In the genomic region with DNA sequence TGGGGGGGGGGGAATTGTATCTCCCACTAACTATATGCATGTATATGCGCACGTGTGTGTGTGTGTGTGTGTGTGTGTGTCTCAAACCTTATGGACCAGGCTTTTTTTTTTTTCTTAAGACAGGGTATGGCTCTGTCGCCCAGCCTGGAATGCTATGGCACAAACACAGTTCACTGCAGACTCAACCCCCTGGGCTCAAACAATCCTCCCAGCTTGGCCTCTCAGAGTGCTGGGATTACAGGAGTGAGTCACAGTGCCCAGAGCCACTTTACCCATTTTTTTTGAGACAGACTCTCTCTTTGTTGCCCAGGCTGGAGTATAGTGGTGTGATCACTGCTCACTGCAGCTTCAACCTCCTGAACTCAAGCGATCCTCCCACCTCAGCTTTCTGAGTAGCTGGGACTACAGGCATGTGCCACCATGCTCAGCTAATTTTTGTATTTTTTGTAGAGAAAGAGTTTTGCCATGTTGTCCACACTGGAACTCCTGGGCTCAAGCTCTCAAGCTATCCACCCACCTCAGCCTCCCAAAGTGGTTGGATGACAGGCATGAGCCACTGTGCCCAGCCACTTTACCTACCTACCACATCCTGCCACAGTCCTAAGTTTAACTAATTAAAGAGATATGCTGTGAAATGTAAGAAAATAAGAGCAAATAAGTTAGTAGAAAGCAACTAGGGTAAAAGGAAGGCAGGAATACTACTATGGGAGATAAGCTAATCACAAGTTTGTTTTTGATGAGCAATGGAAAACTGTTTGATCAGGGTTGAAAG, we compare ENCODE assay signal across 8 cellular contexts. TPM values are rescaled to one million over a fixed set of nuclear protein-coding genes. Genes with fewer than 3 reads are reported as not detected.
A peak's percentile ranks its signal among the peaks of the same experiment; 100 is the strongest.
DNase-seq lines count a peak whose midpoint lies in the region; ATAC-seq, FAIRE-seq and TF ChIP-seq lines count a peak whose summit lies in the region.

No MANE protein-coding gene starts in this region.

- H3K27ac ChIP-seq in keratinocyte (ENCODE audit: control insufficient read depth, insufficient read depth, low read length): peak overlapping the region; percentile 89
- H3K27ac ChIP-seq in uterus: peak overlapping the region; percentile 97 to 99

- H3K27me3 ChIP-seq in keratinocyte (ENCODE audit: control insufficient read depth, extremely low read depth, insufficient read depth, low read length) (no peaks in the 10 kb centered on the region), uterus (no peaks in the 10 kb centered on the region)

- H3K4me3 ChIP-seq in keratinocyte (ENCODE audit: control insufficient read depth in 2 of 3, extremely low read depth in 1 of 3, insufficient read depth in 2 of 3, low read depth in 1 of 3, low read length in 3 of 3) (peak overlapping the region in 2 of 3 experiments; percentile 83 to 94), uterus (no peak overlapping the region)

- H3K9me3 ChIP-seq in keratinocyte (ENCODE audit: control insufficient read depth, low read depth, low read length) (no peaks in the 10 kb centered on the region), uterus (no peaks in the 10 kb centered on the region)

- H3K27me3 Mint-ChIP-seq in activated T-helper 1 cell treated with anti-CD3 and anti-CD28 coated beads, Interleukin-12 subunit alpha, Interleukin-12 subunit beta, Interleukin-2, Interleukin-4 antibody, amounts not matched to agents 30 ng/mL and 10 ng/mL and 1 ng/mL, durations not matched to agents 14 hours and 24 hours and 36 hours (ENCODE audit: insufficient read depth): no peaks in the 10 kb centered on the region

- H3K36me3 ChIP-seq in keratinocyte (ENCODE audit: control insufficient read depth in 2 of 2, extremely low read depth in 1 of 2, insufficient read depth in 2 of 2, low read length in 2 of 2) (peaks cover 0 to 4% of the 10 kb centered on the region in 2 experiments), uterus (no peaks in the 10 kb centered on the region)

- H3K9ac ChIP-seq in keratinocyte (ENCODE audit: control insufficient read depth, extremely low read depth, insufficient read depth, low read length): peak overlapping the region; percentile 92

- dilution Hi-C loops in keratinocyte (cut with MboI; ENCODE audit: extremely low pct_ligation_motif_present, low sequenced_read_pairs): no loop called here

- FAIRE-seq in keratinocyte (lab: Jason Lieb, UNC): peak; percentile 87

- peak; percentile 8 for DNase-seq in stimulated activated CD4-positive, alpha-beta T cell treated with anti-CD3 and anti-CD28 coated beads, Interleukin-4, amount 100 ng/mL, for 24 hours
- no peak for DNase-seq in stimulated activated CD4-positive, alpha-beta T cell treated with anti-CD3 and anti-CD28 coated beads, Interleukin-4, amount 100 ng/mL, for 1 hour
- no peak for DNase-seq in activated T-helper 1 cell treated with anti-CD3 and anti-CD28 coated beads, Interleukin-12 subunit alpha, Interleukin-12 subunit beta, Interleukin-2, Interleukin-4 antibody, amounts not matched to agents 30 ng/mL and 10 ng/mL and 1 ng/mL, durations not matched to agents 14 hours and 24 hours and 36 hours (ENCODE audit: low spot score)
- DNase-seq in keratinocyte (ENCODE audit: low read depth, low spot score): no peak
- DNase-seq in uterus: no peak
- no peak for DNase-seq in putamen (ENCODE audit: low spot score)
- DNase-seq in GDM1 (lab: John Stamatoyannopoulos, UW): no peak

- intact Hi-C loops in activated T-helper 1 cell treated with anti-CD3 and anti-CD28 coated beads, Interleukin-12 subunit alpha, Interleukin-12 subunit beta, Interleukin-2, Interleukin-4 antibody, amounts not matched to agents 30 ng/mL and 10 ng/mL and 1 ng/mL, durations not matched to agents 14 hours and 24 hours and 36 hours (cut with micrococcal nuclease): loop anchor here (5.0 to 10.0 kb wide), 6 partner anchors 149 to 1741 kb away; a partner anchor contains a TSS
- intact Hi-C loops in uterus (cut with DNase I; ENCODE audit: low total_unique reads): loop anchor here (10.0 kb wide), 1 partner anchor 76 kb away; a partner anchor contains a TSS

- H3K4me2 ChIP-seq in keratinocyte (ENCODE audit: control insufficient read depth, extremely low read depth, insufficient read depth, low read depth, low read length): peak overlapping the region; percentile 77

- TF ChIP-seq CTCF in keratinocyte (optimal IDR thresholded peaks at IDR 0.05 in 1 of 3, IDR thresholded peaks at IDR 0.05 in 1 of 3, conservative IDR thresholded peaks at IDR 0.05 in 1 of 3; ENCODE audit: extremely low read depth in 1 of 3, insufficient read depth in 2 of 3, low read length in 3 of 3) (no peak), uterus (IDR thresholded peaks at IDR 0.05) (no peak)

- H4K20me1 ChIP-seq in keratinocyte (ENCODE audit: control insufficient read depth, extremely low read depth, insufficient read depth, low read length): no peaks in the 10 kb centered on the region

- peak overlapping the region; percentile 97 for H3K27ac Mint-ChIP-seq in activated T-helper 1 cell treated with anti-CD3 and anti-CD28 coated beads, Interleukin-12 subunit alpha, Interleukin-12 subunit beta, Interleukin-2, Interleukin-4 antibody, amounts not matched to agents 30 ng/mL and 10 ng/mL and 1 ng/mL, durations not matched to agents 14 hours and 24 hours and 36 hours

- peaks cover 20% of the 10 kb centered on the region for H3K4me1 ChIP-seq in keratinocyte (ENCODE audit: control insufficient read depth, extremely low read depth, insufficient read depth, low read length)
- peaks cover 6 to 7% of the 10 kb centered on the region in 2 donors for H3K4me1 ChIP-seq in uterus

- no peak overlapping the region for H2AFZ ChIP-seq in keratinocyte (ENCODE audit: control insufficient read depth, low read length)

- H3K36me3 Mint-ChIP-seq in activated T-helper 1 cell treated with anti-CD3 and anti-CD28 coated beads, Interleukin-12 subunit alpha, Interleukin-12 subunit beta, Interleukin-2, Interleukin-4 antibody, amounts not matched to agents 30 ng/mL and 10 ng/mL and 1 ng/mL, durations not matched to agents 14 hours and 24 hours and 36 hours (ENCODE audit: low read depth): peaks cover 23% of the 10 kb centered on the region

- H3K79me2 ChIP-seq in keratinocyte (ENCODE audit: control insufficient read depth, insufficient read depth, low read length): peaks cover 52% of the 10 kb centered on the region

- peaks cover 37% of the 10 kb centered on the region for H3K4me1 Mint-ChIP-seq in activated T-helper 1 cell treated with anti-CD3 and anti-CD28 coated beads, Interleukin-12 subunit alpha, Interleukin-12 subunit beta, Interleukin-2, Interleukin-4 antibody, amounts not matched to agents 30 ng/mL and 10 ng/mL and 1 ng/mL, durations not matched to agents 14 hours and 24 hours and 36 hours (ENCODE audit: low read depth)

- H3K4me3 Mint-ChIP-seq in activated T-helper 1 cell treated with anti-CD3 and anti-CD28 coated beads, Interleukin-12 subunit alpha, Interleukin-12 subunit beta, Interleukin-2, Interleukin-4 antibody, amounts not matched to agents 30 ng/mL and 10 ng/mL and 1 ng/mL, durations not matched to agents 14 hours and 24 hours and 36 hours: peak overlapping the region; percentile 99

- no peaks in the 10 kb centered on the region for H3K9me1 ChIP-seq in keratinocyte (ENCODE audit: control insufficient read depth, extremely low read depth, insufficient read depth, low read length)

- ATAC-seq in GM19328 (IDR thresholded peaks at IDR 0.05; ENCODE audit: unreplicated experiment): no peak

- H3K9me3 Mint-ChIP-seq in activated T-helper 1 cell treated with anti-CD3 and anti-CD28 coated beads, Interleukin-12 subunit alpha, Interleukin-12 subunit beta, Interleukin-2, Interleukin-4 antibody, amounts not matched to agents 30 ng/mL and 10 ng/mL and 1 ng/mL, durations not matched to agents 14 hours and 24 hours and 36 hours: peaks cover 6% of the 10 kb centered on the region

- TF ChIP-seq POLR2A in uterus (IDR thresholded peaks at IDR 0.05): no peak

RNA-seq across cellular contexts. Expression of a gene that starts 2.4 kb away (rescaled TPM):
- total RNA-seq in activated T-helper 1 cell treated with anti-CD3 and anti-CD28 coated beads, Interleukin-12 subunit alpha, Interleukin-12 subunit beta, Interleukin-2, Interleukin-4 antibody, amounts not matched to agents 30 ng/mL and 10 ng/mL and 1 ng/mL, durations not matched to agents 14 hours and 24 hours and 36 hours: 12.2 and 14.2 TPM in 2 replicates
- polyA plus RNA-seq in keratinocyte: 9.0 to 15.4 TPM (median 10.9 TPM) in 3 replicates
- 42.8 TPM for polyA plus RNA-seq in keratinocyte (2011; ENCODE audit: low read depth)
- polyA plus RNA-seq in keratinocyte (2011; cell fraction: cytosol; rRNA removed): 6.3 and 13.7 TPM in 2 replicates
- 17.9 and 21.1 TPM in 2 replicates for polyA plus RNA-seq in keratinocyte (2011; cell fraction: nucleus; rRNA removed)
- 7.8 and 11.8 TPM in 2 replicates for polyA plus RNA-seq in keratinocyte (2012; ENCODE audit: low replicate concordance)
- polyA minus RNA-seq in keratinocyte: 0.59 to 10.1 TPM (median 6.5 TPM) in 3 replicates
- polyA minus RNA-seq in keratinocyte (2011; cell fraction: cytosol; rRNA and poly(A)+ RNA removed): 3.1 TPM
- 5.7 and 12.8 TPM in 2 replicates for polyA minus RNA-seq in keratinocyte (2011; cell fraction: nucleus; rRNA and poly(A)+ RNA removed)
- 10 to 100 TPM in 3 of 4 donors, 1 to 10 TPM in 1; 6.7 to 39.5 (median 25.4) TPM for total RNA-seq in uterus

Comparison
In these comparisons a context has a peak if more than half of its experiments do, and no peak if none do; other contexts are left out.
1. H3K4me3 ChIP-seq: peak in keratinocyte (2 of 3); none in uterus (0 of 2).